In the genomic region with DNA sequence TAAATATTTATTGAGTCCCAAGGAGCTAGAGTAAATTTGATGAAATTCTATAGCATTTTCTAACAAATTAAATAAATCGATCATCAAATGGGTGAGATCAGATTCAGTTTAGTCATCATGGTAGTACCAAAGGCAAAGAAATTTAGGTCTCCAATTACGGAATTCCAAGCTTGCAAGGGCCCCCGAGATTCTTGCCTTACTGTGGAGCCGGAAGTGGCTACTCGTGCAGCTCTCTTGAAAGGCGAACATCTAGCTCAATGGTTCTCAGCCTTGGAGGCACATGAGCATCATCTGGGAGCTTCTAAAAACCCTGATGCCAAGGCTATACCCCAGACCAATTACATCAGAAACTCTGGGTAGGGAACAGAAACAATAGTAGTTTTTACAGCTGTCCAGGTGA, we compare ENCODE assay signal across 18 cellular contexts.
"Had no signal": no experiment of that assay in that cellular context is flagged by ENCODE, and none has a peak within 500 bp of the region (broad histone marks: within the 10 kb centered on the region; RNA-seq: fewer than 3 reads in every experiment).

No MANE protein-coding gene starts in this region.

- DNase-seq: activated B cell treated with CpG ODN at 0.5 μM for 24 hours; activated CD4-positive, alpha-beta memory T cell treated with anti-CD3 and anti-CD28 coated beads for 36 hours; activated CD4-positive, alpha-beta T cell treated with anti-CD3 and anti-CD28 coated beads, Interleukin-2, amount 10 ng/mL, durations not matched to agents 7 days and 5 days; activated gamma-delta T cell; activated naive CD4-positive, alpha-beta T cell treated with anti-CD3 and anti-CD28 coated beads, Interleukin-2, amount 10 ng/mL, durations not matched to agents 7 days and 5 days; activated naive CD8-positive, alpha-beta T cell treated with anti-CD3 and anti-CD28 coated beads for 36 hours; activated T-cell treated with anti-CD3 and anti-CD28 coated beads for 4 hours; activated T-cell treated with anti-CD3 and anti-CD28 coated beads, Interleukin-2, amount 50 U/mL, for 48 hours; cerebellar nuclear complex; KG1; NCI-H1048; NCI-H1694; NCI-H2029; NCI-H446; NCI-H524; SHP77 treated with DMSO at 0.1 percent for 48 hours; T-helper 17 cell; T1000 had no signal
